17 cellular contexts compared by ENCODE assay signal in the genomic region with DNA sequence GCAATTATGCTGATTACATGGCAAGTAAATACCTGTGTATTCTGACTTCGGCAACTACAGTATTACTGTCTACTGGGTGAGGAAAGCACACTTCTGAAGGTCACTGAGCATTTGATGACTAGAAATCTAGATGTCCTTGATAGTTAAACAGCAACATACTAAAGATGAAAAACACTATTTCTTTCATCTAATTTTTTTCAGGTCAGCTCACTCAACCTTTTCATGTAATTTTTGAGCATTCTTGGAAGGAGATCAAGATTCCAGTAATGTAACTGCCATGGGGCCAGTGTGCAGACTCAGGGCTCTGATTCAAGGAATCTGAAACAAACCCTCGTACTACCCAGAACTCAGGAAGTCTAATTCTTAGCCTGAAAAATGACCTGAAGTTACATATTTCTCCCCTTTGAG.
DNase-seq lines count a peak whose midpoint lies in the region; ATAC-seq and TF ChIP-seq lines count a peak whose summit lies in the region.
"Had no signal": no experiment of that assay in that cellular context is flagged by ENCODE, and none has a peak within 500 bp of the region (broad histone marks: within the 10 kb centered on the region; RNA-seq: fewer than 3 reads in every experiment).

No MANE protein-coding gene starts in this region.

- in situ Hi-C loops in GM23248 (cut with MboI) = loop anchor here (5.0 kb wide), 1 partner anchor 332 kb away; no protein-coding TSS in a partner anchor

- no peaks in the 10 kb centered on the region for H3K9me2 ChIP-seq in GM23248 (ENCODE audit: insufficient read depth)

- peak overlapping the region in 3 of 5 experiments; percentile 17 to 77 (median 52) for H3K27ac Mint-ChIP-seq in brain
- H3K27ac Mint-ChIP-seq in natural killer cell = no peak overlapping the region
- H3K27ac Mint-ChIP-seq: endodermal cell had no signal

- H3K36me3 ChIP-seq in GM23248 (ENCODE audit: low read depth) = no peaks in the 10 kb centered on the region
- H3K36me3 ChIP-seq: heart left ventricle, left ventricle myocardium inferior, upper lobe of right lung had no signal

- H3K27me3 ChIP-seq in GM23248 (replicated peaks; ENCODE audit: insufficient read depth) = no peaks in the 10 kb centered on the region
- H3K27me3 ChIP-seq: upper lobe of right lung had no signal

- no peak overlapping the region for H3K9ac ChIP-seq in GM23248

- DNase-seq in GM23248 = peak; percentile 45
- peak; percentile 29 for DNase-seq in RPMI7951 (ENCODE audit: low read depth)
- DNase-seq in natural killer cell = no peak
- DNase-seq: Caco-2, endodermal cell, GOT3, heart left ventricle, left ventricle myocardium inferior, NCI-H1092, NCI-H524, upper lobe of right lung had no signal

- no peaks in the 10 kb centered on the region for H3K9me3 ChIP-seq in GM23248 (ENCODE audit: low read depth)

- no peaks in the 10 kb centered on the region for H3K79me2 ChIP-seq in GM23248 (ENCODE audit: insufficient read depth)

- no peak overlapping the region for H3K27ac ChIP-seq in GM23248
- H3K27ac ChIP-seq: left ventricle myocardium inferior, upper lobe of right lung had no signal

- no peaks in the 10 kb centered on the region for H4K20me1 ChIP-seq in GM23248 (ENCODE audit: insufficient read depth)

- H3K4me3 Mint-ChIP-seq in brain (no peak overlapping the region), natural killer cell (peak overlapping the region; percentile 4)
- H3K4me3 Mint-ChIP-seq: endodermal cell, neural crest cell had no signal

- H3K4me1 Mint-ChIP-seq in brain = peaks cover 28% of the 10 kb centered on the region
- no peaks in the 10 kb centered on the region for H3K4me1 Mint-ChIP-seq in natural killer cell
- H3K4me1 Mint-ChIP-seq: neural crest cell had no signal

- H2AFZ ChIP-seq in GM23248 = no peak overlapping the region

- H3K4me2 ChIP-seq in GM23248 (ENCODE audit: unreplicated experiment) = peak overlapping the region; percentile 20

- H3K36me3 Mint-ChIP-seq in brain (peaks cover 5% of the 10 kb centered on the region), natural killer cell (peaks cover 17% of the 10 kb centered on the region)

- ATAC-seq in natural killer cell (no peak), GM21447 (IDR thresholded peaks at IDR 0.05; ENCODE audit: unreplicated experiment) (no peak), GM19023 (IDR thresholded peaks at IDR 0.05; ENCODE audit: unreplicated experiment) (no peak), GM21360 (IDR thresholded peaks at IDR 0.05; ENCODE audit: unreplicated experiment) (no peak), GM19395 (IDR thresholded peaks at IDR 0.05; ENCODE audit: unreplicated experiment) (no peak)
- ATAC-seq: heart left ventricle, upper lobe of right lung had no signal

- 60 to 63% methylated on average over 2 of the region's 2 CpGs for WGBS in GM23248 (ENCODE audit: low coverage in 1 of 2, low lambda C conversion rate in 2 of 2, missing lambda C conversion rate in 2 of 2), 2 experiments

- H3K4me3 ChIP-seq in GM23248 = no peak overlapping the region
- H3K4me3 ChIP-seq: heart left ventricle, left ventricle myocardium inferior, upper lobe of right lung had no signal

- intact Hi-C loops in natural killer cell (cut with micrococcal nuclease) = no loop called here

- TF ChIP-seq CTCF in brain (conservative IDR thresholded peaks at IDR 0.05) (no peak), natural killer cell (IDR thresholded peaks at IDR 0.05) (no peak)

- H3K9me3 Mint-ChIP-seq in brain (peaks cover 14 to 32% (median 27%) of the 10 kb centered on the region in 5 experiments), natural killer cell (peaks cover 3 to 9% of the 10 kb centered on the region in 2 donors)

- peaks cover 9% of the 10 kb centered on the region; the same call in 1 of the 2 replicates for H3F3A ChIP-seq in GM23248 (ENCODE audit: insufficient read depth)

- no peaks in the 10 kb centered on the region for H3K27me3 Mint-ChIP-seq in brain
- H3K27me3 Mint-ChIP-seq in natural killer cell (ENCODE audit: low read depth in 2 of 2) = no peaks in the 10 kb centered on the region

- H3K4me1 ChIP-seq in GM23248 (ENCODE audit: insufficient read depth) = peaks cover 23% of the 10 kb centered on the region
- H3K4me1 ChIP-seq: Caco-2, left ventricle myocardium inferior, upper lobe of right lung had no signal

Comparison
In these comparisons a context has a peak if more than half of its experiments do, and no peak if none do; other contexts are left out.
1. H3K27ac Mint-ChIP-seq: peak in brain (3 of 5); none in natural killer cell (0 of 2).